ENCODE assay signal across 8 cellular contexts in genomic region chr6:17987576-17988421, GRCh38. TPM values are rescaled to one million over a fixed set of nuclear protein-coding genes. Genes with fewer than 3 reads are reported as not detected.
DNase-seq lines count a peak whose midpoint lies in the region; ATAC-seq and TF ChIP-seq lines count a peak whose summit lies in the region.

Gene KIF13A, minus strand, starts transcription at chr6:17987635. Its CDS starts 172 bp downstream, at chr6:17987463.

- H3K4me3 ChIP-seq in fibroblast of villous mesenchyme (ENCODE audit: low read depth, low read length) (peak within 1 kb of the TSS; percentile 85), tibial artery (peak within 1 kb of the TSS; percentile 59 to 91)
- peak within 1 kb of the TSS; percentile 52 for H3K4me3 ChIP-seq in naive thymus-derived CD4-positive, alpha-beta T cell (ENCODE audit: low read length)

- CTCF ChIA-PET in naive thymus-derived CD4-positive, alpha-beta T cell (lab: Charles Lee): no interaction called here

- TF ChIP-seq CTCF in fibroblast of villous mesenchyme (IDR thresholded peaks at IDR 0.05; ENCODE audit: insufficient read depth, low read depth, low read length) (no peak), tibial artery (IDR thresholded peaks at IDR 0.05) (peak; percentile 32 to 41)

- H3K36me3 Mint-ChIP-seq in activated T-helper 2 cell treated with anti-CD3 and anti-CD28 coated beads, Interferon-gamma antibody, Interleukin-2, Interleukin-4, amounts not matched to agents 10 μg/mL and 5 μg/mL and 100 μg/mL, durations not matched to agents 14 hours and 24 hours and 36 hours (ENCODE audit: low read depth): no peaks in the 10 kb centered on the region
- H3K36me3 Mint-ChIP-seq in naive thymus-derived CD4-positive, alpha-beta T cell: no peaks in the 10 kb centered on the region

- H3K9me3 ChIP-seq in naive thymus-derived CD4-positive, alpha-beta T cell (ENCODE audit: control insufficient read depth in 2 of 3, low read length in 3 of 3): no peaks in the 10 kb centered on the region
- H3K9me3 ChIP-seq in tibial artery: no peaks in the 10 kb centered on the region

- H3K27ac ChIP-seq in naive thymus-derived CD4-positive, alpha-beta T cell (ENCODE audit: low read depth, low read length): no peak within 1 kb of the TSS
- H3K27ac ChIP-seq in tibial artery: peak within 1 kb of the TSS; percentile 90 to 95

- peaks cover 67% of the 10 kb centered on the region for H3K27me3 Mint-ChIP-seq in activated T-helper 2 cell treated with anti-CD3 and anti-CD28 coated beads, Interferon-gamma antibody, Interleukin-2, Interleukin-4, amounts not matched to agents 10 μg/mL and 5 μg/mL and 100 μg/mL, durations not matched to agents 14 hours and 24 hours and 36 hours (ENCODE audit: low read depth)
- peaks cover 35 to 67% (median 46%) of the 10 kb centered on the region in 5 donors for H3K27me3 Mint-ChIP-seq in naive thymus-derived CD4-positive, alpha-beta T cell

- peaks cover 5% of the 10 kb centered on the region for H3K4me1 Mint-ChIP-seq in activated T-helper 2 cell treated with anti-CD3 and anti-CD28 coated beads, Interferon-gamma antibody, Interleukin-2, Interleukin-4, amounts not matched to agents 10 μg/mL and 5 μg/mL and 100 μg/mL, durations not matched to agents 14 hours and 24 hours and 36 hours (ENCODE audit: low read depth)
- peaks cover 5 to 25% (median 12%) of the 10 kb centered on the region in 7 donors for H3K4me1 Mint-ChIP-seq in naive thymus-derived CD4-positive, alpha-beta T cell

- no peak within 1 kb of the TSS for H3K27ac Mint-ChIP-seq in activated T-helper 2 cell treated with anti-CD3 and anti-CD28 coated beads, Interferon-gamma antibody, Interleukin-2, Interleukin-4, amounts not matched to agents 10 μg/mL and 5 μg/mL and 100 μg/mL, durations not matched to agents 14 hours and 24 hours and 36 hours
- peak within 1 kb of the TSS in 2 of 9 donors; percentile 4 to 55 for H3K27ac Mint-ChIP-seq in naive thymus-derived CD4-positive, alpha-beta T cell

- peaks cover 6 to 7% of the 10 kb centered on the region in 2 donors for H3K4me1 ChIP-seq in naive thymus-derived CD4-positive, alpha-beta T cell (ENCODE audit: control insufficient read depth in 2 of 2, insufficient read depth in 2 of 2, low read length in 2 of 2)
- peaks cover 0 to 34% (median 22%) of the 10 kb centered on the region in 4 donors for H3K4me1 ChIP-seq in tibial artery

- H3K27me3 ChIP-seq in naive thymus-derived CD4-positive, alpha-beta T cell (ENCODE audit: control insufficient read depth in 2 of 2, insufficient read depth in 2 of 2, low read length in 2 of 2): peaks cover 0 to 5% of the 10 kb centered on the region in 2 donors
- H3K27me3 ChIP-seq in tibial artery: no peaks in the 10 kb centered on the region

- peak; percentile 72 for ATAC-seq in GM19455 (IDR thresholded peaks at IDR 0.05; ENCODE audit: unreplicated experiment)
- peak; percentile 71 for ATAC-seq in HG03469 (IDR thresholded peaks at IDR 0.05; ENCODE audit: unreplicated experiment)
- ATAC-seq in naive thymus-derived CD4-positive, alpha-beta T cell: peak; percentile 74

- H3K36me3 ChIP-seq in naive thymus-derived CD4-positive, alpha-beta T cell (ENCODE audit: control insufficient read depth in 2 of 3, insufficient read depth in 3 of 3, low read length in 3 of 3): no peaks in the 10 kb centered on the region
- H3K36me3 ChIP-seq in tibial artery: peaks cover 0 to 4% (median 0%) of the 10 kb centered on the region in 3 donors

- no peaks in the 10 kb centered on the region for H3K9me3 Mint-ChIP-seq in activated T-helper 2 cell treated with anti-CD3 and anti-CD28 coated beads, Interferon-gamma antibody, Interleukin-2, Interleukin-4, amounts not matched to agents 10 μg/mL and 5 μg/mL and 100 μg/mL, durations not matched to agents 14 hours and 24 hours and 36 hours
- H3K9me3 Mint-ChIP-seq in naive thymus-derived CD4-positive, alpha-beta T cell: peaks cover 0 to 2% (median 0%) of the 10 kb centered on the region in 11 donors

- intact Hi-C loops in activated T-helper 2 cell treated with anti-CD3 and anti-CD28 coated beads, Interferon-gamma antibody, Interleukin-2, Interleukin-4, amounts not matched to agents 10 μg/mL and 5 μg/mL and 100 μg/mL, durations not matched to agents 14 hours and 24 hours and 36 hours (cut with micrococcal nuclease): loop anchor here (1.0 to 5.0 kb wide), 2 partner anchors 128 to 275 kb away; partner anchors contain the start of gene DEK
- intact Hi-C loops in naive thymus-derived CD4-positive, alpha-beta T cell (cut with micrococcal nuclease): loop anchor here (1.0 to 10.0 kb wide), 3 partner anchors 137 to 170 kb away; partner anchors contain the start of genes KDM1B (in 1 of the 2), NHLRC1 (in 1 of the 2) and TPMT (in 1 of the 2)
- intact Hi-C loops in tibial artery (cut with DNase I; ENCODE audit: low total_unique reads): loop anchor here (5.0 to 10.0 kb wide), 4 partner anchors 55 to 135 kb away; partner anchors contain the start of gene NHLRC1

- POLR2A ChIA-PET in naive thymus-derived CD4-positive, alpha-beta T cell (lab: Charles Lee): no interaction called here

- peak within 1 kb of the TSS; percentile 80 for H3K4me3 Mint-ChIP-seq in activated T-helper 2 cell treated with anti-CD3 and anti-CD28 coated beads, Interferon-gamma antibody, Interleukin-2, Interleukin-4, amounts not matched to agents 10 μg/mL and 5 μg/mL and 100 μg/mL, durations not matched to agents 14 hours and 24 hours and 36 hours (ENCODE audit: low read depth)
- H3K4me3 Mint-ChIP-seq in naive thymus-derived CD4-positive, alpha-beta T cell: peak within 1 kb of the TSS; percentile 86 to 97 (median 90)

- DNase-seq in COR-L47 (lab: John Stamatoyannopoulos, UW) (peak; percentile 50), NCI-H774 (lab: John Stamatoyannopoulos, UW) (peak; percentile 45), fibroblast of villous mesenchyme (ENCODE audit: low read depth) (peak; percentile 64), tibial artery (peak; percentile 64 to 87)
- no peak for DNase-seq in activated T-helper 2 cell treated with anti-CD3 and anti-CD28 coated beads, Interferon-gamma antibody, Interleukin-2, Interleukin-4, amounts not matched to agents 10 μg/mL and 5 μg/mL and 100 μg/mL, durations not matched to agents 14 hours and 24 hours and 36 hours (ENCODE audit: low spot score)
- DNase-seq in naive thymus-derived CD4-positive, alpha-beta T cell: peak in 6 of 9 donors; percentile 4 to 53 (median 12)

RNA-seq across cellular contexts. Expression of gene KIF13A, which starts in this region (rescaled TPM):
- 0.48 TPM in 1 of 2 replicates, not detected in the other for total RNA-seq in activated T-helper 2 cell treated with anti-CD3 and anti-CD28 coated beads, Interferon-gamma antibody, Interleukin-2, Interleukin-4, amounts not matched to agents 10 μg/mL and 5 μg/mL and 100 μg/mL, durations not matched to agents 14 hours and 24 hours and 36 hours
- total RNA-seq in fibroblast of villous mesenchyme: 49.2 and 53.8 TPM in 2 replicates
- total RNA-seq in naive thymus-derived CD4-positive, alpha-beta T cell: 10 to 100 TPM in 1 of 5 experiments, 1 to 10 TPM in 1, under 1 TPM in 3; 0.05 to 21.0 (median 0.97) TPM
- polyA plus RNA-seq in naive thymus-derived CD4-positive, alpha-beta T cell: not detected
